Comparison of ENCODE assay signal across 8 cellular contexts in genomic region chr17:2075336-2076056, GRCh38. TPM values are rescaled to one million over a fixed set of nuclear protein-coding genes. Genes with fewer than 3 reads are reported as not detected.
A peak's percentile ranks its signal among the peaks of the same experiment; 100 is the strongest.
DNase-seq lines count a peak whose midpoint lies in the region; ATAC-seq and TF ChIP-seq lines count a peak whose summit lies in the region.

No MANE protein-coding gene starts in this region.

- H3K9me3 ChIP-seq in WERI-Rb-1 (ENCODE audit: severe bottlenecking): no peaks in the 10 kb centered on the region
- no peaks in the 10 kb centered on the region for H3K9me3 ChIP-seq in right atrium auricular region
- no peaks in the 10 kb centered on the region for H3K9me3 ChIP-seq in sigmoid colon
- H3K9me3 ChIP-seq in Caco-2: no peaks in the 10 kb centered on the region

- WGBS in sigmoid colon, 2 donors: 66 to 80% methylated on average over 13 of the region's 13 CpGs

- POLR2A ChIA-PET in Caco-2 (lab: Charles Lee): no interaction called here

- TF ChIP-seq CTCF in WERI-Rb-1 (IDR thresholded peaks at IDR 0.05; ENCODE audit: low read depth, low read length) (no peak), right atrium auricular region (IDR thresholded peaks at IDR 0.05) (no peak), sigmoid colon (IDR thresholded peaks at IDR 0.05) (no peak), Caco-2 (IDR thresholded peaks at IDR 0.05; ENCODE audit: insufficient read depth in 1 of 2, low read depth in 1 of 2, low read length in 1 of 2, severe bottlenecking in 1 of 2, unreplicated experiment in 1 of 2) (no peak)

- H3K4me3 ChIP-seq in WERI-Rb-1 (ENCODE audit: low read depth, low read length): no peak overlapping the region
- no peak overlapping the region for H3K4me3 ChIP-seq in right atrium auricular region
- no peak overlapping the region for H3K4me3 ChIP-seq in sigmoid colon
- H3K4me3 ChIP-seq in Caco-2 (ENCODE audit: low read depth, low read length): no peak overlapping the region

- peaks cover 49% of the 10 kb centered on the region for H3K36me3 ChIP-seq in WERI-Rb-1
- H3K36me3 ChIP-seq in right atrium auricular region: peaks cover 15% of the 10 kb centered on the region
- H3K36me3 ChIP-seq in sigmoid colon: peaks cover 0 to 37% (median 9%) of the 10 kb centered on the region in 4 donors
- H3K36me3 ChIP-seq in Caco-2 (ENCODE audit: control insufficient read depth, insufficient read depth, low read length): peaks cover 4% of the 10 kb centered on the region; the same call in 1 of the 2 replicates

- no peaks in the 10 kb centered on the region for H3K27me3 ChIP-seq in WERI-Rb-1 (ENCODE audit: insufficient read depth, low read depth, severe bottlenecking)
- H3K27me3 ChIP-seq in right atrium auricular region: no peaks in the 10 kb centered on the region
- no peaks in the 10 kb centered on the region for H3K27me3 ChIP-seq in sigmoid colon
- H3K27me3 ChIP-seq in Caco-2 (replicated peaks; ENCODE audit: control insufficient read depth, insufficient read depth, low read length): no peaks in the 10 kb centered on the region

- peaks cover 17% of the 10 kb centered on the region for H3K36me3 Mint-ChIP-seq in Caco-2 (ENCODE audit: insufficient read depth, unreplicated experiment)

- H3K27ac Mint-ChIP-seq in Caco-2 (ENCODE audit: unreplicated experiment): no peak overlapping the region

- no peak for TF ChIP-seq POLR2A in sigmoid colon (IDR thresholded peaks at IDR 0.05)

- H3K4me1 Mint-ChIP-seq in Caco-2 (ENCODE audit: low read depth, unreplicated experiment): no peaks in the 10 kb centered on the region

- no peak for TF ChIP-seq EP300 in sigmoid colon (IDR thresholded peaks at IDR 0.05)

- CTCF ChIA-PET in Caco-2 (lab: Charles Lee): interaction anchor here (0.7 kb wide), 1 partner anchor 36 kb away, joined by 3 read pairs; no protein-coding TSS in a partner anchor

- intact Hi-C loops in sigmoid colon (cut with DNase I): no loop called here
- intact Hi-C loops in Caco-2 (cut with micrococcal nuclease; ENCODE audit: unreplicated experiment): no loop called here

- H3K27me3 Mint-ChIP-seq in Caco-2 (ENCODE audit: insufficient read depth, unreplicated experiment): no peaks in the 10 kb centered on the region

- peak overlapping the region; percentile 2; the same call in 1 of the 2 replicates for H3K27ac ChIP-seq in WERI-Rb-1
- peak overlapping the region; percentile 49 to 69 for H3K27ac ChIP-seq in right atrium auricular region
- peak overlapping the region; percentile 51 to 79 (median 68) for H3K27ac ChIP-seq in sigmoid colon

- peaks cover 0 to 61% of the 10 kb centered on the region in 2 donors for H3K4me1 ChIP-seq in right atrium auricular region
- H3K4me1 ChIP-seq in sigmoid colon: peaks cover 0 to 45% (median 34%) of the 10 kb centered on the region in 4 donors
- no peaks in the 10 kb centered on the region for H3K4me1 ChIP-seq in Caco-2

- no peak for ATAC-seq in activated CD4-positive, CD25-positive, alpha-beta regulatory T cell treated with anti-CD3 and anti-CD28 coated beads, Interleukin-2, amount 50 U/mL, for 24 hours
- no peak for ATAC-seq in GM21576 (IDR thresholded peaks at IDR 0.05; ENCODE audit: unreplicated experiment)

- DNase-seq in GM03348 (ENCODE audit: low spot score): peak; percentile 51
- no peak for DNase-seq in WERI-Rb-1
- no peak for DNase-seq in right atrium auricular region (ENCODE audit: low spot score)
- DNase-seq in sigmoid colon: peak; percentile 77
- no peak for DNase-seq in Caco-2
- no peak for DNase-seq in DMS 273 treated with DMSO at 0.1 percent for 48 hours (lab: John Stamatoyannopoulos, UW)

- no TSS peak for BruUV-seq in Caco-2 (replicated peaks; lab: Mats Ljungman, UMichigan)

- no peak overlapping the region for H3K4me3 Mint-ChIP-seq in Caco-2 (ENCODE audit: unreplicated experiment)

- no peaks in the 10 kb centered on the region for H3K9me3 Mint-ChIP-seq in Caco-2 (ENCODE audit: unreplicated experiment)

RNA-seq across cellular contexts. Expression of gene HIC1, which starts 20.6 kb away (rescaled TPM):
- total RNA-seq in right atrium auricular region: 10 to 100 TPM; 15.5 to 18.0 TPM
- total RNA-seq in sigmoid colon: 10 to 100 TPM; 10.4 to 44.9 (median 24.8) TPM
- 1 to 10 TPM; 1.6 to 5.4 (median 5.1) TPM for polyA plus RNA-seq in sigmoid colon
- total RNA-seq in Caco-2 (2022): 0.59 and 1.8 TPM in 2 replicates

RNA-seq across cellular contexts. Expression of gene OVCA2, which starts 33.7 kb away (rescaled TPM):
- 10 to 100 TPM; 29.6 to 31.7 TPM for total RNA-seq in right atrium auricular region
- total RNA-seq in sigmoid colon: 10 to 100 TPM; 26.3 to 43.0 (median 32.9) TPM
- polyA plus RNA-seq in sigmoid colon: 10 to 100 TPM; 61.3 to 66.8 (median 63.3) TPM
- total RNA-seq in Caco-2 (2022): 33.1 and 39.3 TPM in 2 replicates

RNA-seq across cellular contexts. Expression of gene DPH1, which starts 45.5 kb away (rescaled TPM):
- 10 to 100 TPM; 17.2 to 21.6 TPM for total RNA-seq in right atrium auricular region
- 10 to 100 TPM; 27.6 to 60.1 (median 38.8) TPM for total RNA-seq in sigmoid colon
- 10 to 100 TPM in 2 of 3 donors, 1 to 10 TPM in 1; 7.2 to 26.6 (median 12.0) TPM for polyA plus RNA-seq in sigmoid colon
- 52.0 and 52.8 TPM in 2 replicates for total RNA-seq in Caco-2 (2022)

RNA-seq across cellular contexts. Expression of gene RTN4RL1, which starts 50.4 kb away (rescaled TPM):
- total RNA-seq in right atrium auricular region (1 to 10 TPM; 1.8 to 5.0 TPM), sigmoid colon (under 1 TPM; 0.16 to 0.71 (median 0.48) TPM), Caco-2 (2022) (0.54 and 0.60 TPM in 2 replicates)
- polyA plus RNA-seq in sigmoid colon: under 1 TPM in 2 of 3 donors, not detected in 1; under 0.01 to 0.69 TPM

Comparison
In these comparisons a context has a peak if more than half of its experiments do, and no peak if none do; other contexts are left out.
1. DNase-seq: peak in GM03348 (single experiment) and sigmoid colon (single experiment); none in WERI-Rb-1 (single experiment), right atrium auricular region (single experiment), Caco-2 (0 of 2) and DMS 273 treated with DMSO at 0.1 percent for 48 hours (single experiment).
2. H3K27ac ChIP-seq: peak in every context shown above with its lines; median percentile 68 in sigmoid colon; 59 in right atrium auricular region; 2 in WERI-Rb-1.